11 cellular contexts compared by ENCODE assay signal in the genomic region with DNA sequence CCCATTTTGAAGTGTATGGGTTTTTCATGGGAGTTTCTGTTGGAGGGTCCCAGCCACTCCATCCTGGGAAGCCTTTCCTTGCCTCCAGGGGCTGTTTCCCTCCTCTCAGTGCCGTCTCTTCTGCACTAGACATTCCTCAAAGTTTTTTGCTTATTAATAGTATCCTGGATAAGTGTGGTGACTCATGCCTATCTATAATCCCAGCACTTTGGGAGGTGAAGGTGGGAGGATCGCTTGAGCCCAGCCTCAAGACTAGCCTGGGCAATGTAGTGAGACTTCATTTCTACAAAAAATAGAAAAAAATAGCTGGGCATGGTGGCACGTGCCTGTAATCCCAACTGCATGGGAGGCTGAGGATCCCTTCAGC. TPM values are rescaled to one million over a fixed set of nuclear protein-coding genes. Genes with fewer than 3 reads are reported as not detected.
A peak's percentile ranks its signal among the peaks of the same experiment; 100 is the strongest.
DNase-seq lines count a peak whose midpoint lies in the region; ATAC-seq and TF ChIP-seq lines count a peak whose summit lies in the region.
"Had no signal": no experiment of that assay in that cellular context is flagged by ENCODE, and none has a peak within 500 bp of the region (broad histone marks: within the 10 kb centered on the region; RNA-seq: fewer than 3 reads in every experiment).

No MANE protein-coding gene starts in this region.

- peaks cover 2% of the 10 kb centered on the region; the same call in 2 of the 3 replicates for H3K4me1 Mint-ChIP-seq in GM23338

- H3K9ac ChIP-seq in HCT116 (ENCODE audit: low read length) = peak overlapping the region; percentile 37
- peak overlapping the region in 1 of 3 donors; percentile 60 for H3K9ac ChIP-seq in skeletal muscle tissue (ENCODE audit: low read depth in 1 of 3, low read length in 3 of 3)

- no peaks in the 10 kb centered on the region for H3K79me2 ChIP-seq in HCT116 (ENCODE audit: insufficient read depth, low read length)
- H3K79me2 ChIP-seq in GM23338 (replicated peaks; ENCODE audit: insufficient read depth) = peaks cover 10% of the 10 kb centered on the region; the same call in 1 of the 2 replicates

- TF ChIP-seq RAD21 in HCT116 (IDR thresholded peaks at IDR 0.05; ENCODE audit: low read depth) = no peak

- TF ChIP-seq CTCF in HCT116 (IDR thresholded peaks at IDR 0.05 in 2 of 3, conservative IDR thresholded peaks at IDR 0.05 in 1 of 3; ENCODE audit: borderline replicate concordance in 1 of 3, insufficient read depth in 1 of 3, low read depth in 2 of 3, low read length in 2 of 3) = no peak
- TF ChIP-seq CTCF in GM23338 (conservative IDR thresholded peaks at IDR 0.05; ENCODE audit: low read depth in 2 of 2) = no peak

- no TSS peak for BruUV-seq in HCT116 (replicated peaks; lab: Mats Ljungman, UMichigan)

- peak overlapping the region; percentile 64 for H3K4me2 ChIP-seq in HCT116 (ENCODE audit: low read length)
- H3K4me2 ChIP-seq in GM23338 = no peak overlapping the region

- no peak overlapping the region for H3K27ac Mint-ChIP-seq in GM23338
- H3K27ac Mint-ChIP-seq: activated naive CD8-positive, alpha-beta T cell had no signal

- RAD21 ChIA-PET in HCT116 (lab: Charles Lee; ENCODE audit: low non-redundant PET in 1 of 2, low total read pairs in 2 of 2, uncharacterized antibody in 2 of 2, unreplicated experiment in 2 of 2) = interaction anchor here in 1 of 2 experiments (0.7 kb wide), 1 partner anchor 118 kb away, joined by 3 read pairs; no protein-coding TSS in a partner anchor

- H3K9me3 Mint-ChIP-seq in GM23338 = no peaks in the 10 kb centered on the region

- H3K9me2 ChIP-seq in HCT116 (ENCODE audit: insufficient read depth) (no peaks in the 10 kb centered on the region), GM23338 (ENCODE audit: insufficient read depth) (no peaks in the 10 kb centered on the region)

- CTCF ChIA-PET in HCT116 (lab: Charles Lee) = interaction anchor here (0.9 to 2.3 kb wide), 7 partner anchors 8 to 257 kb away, joined by 3 to 6 read pairs (median 4); no protein-coding TSS in a partner anchor

- no peaks in the 10 kb centered on the region for H3K36me3 Mint-ChIP-seq in GM23338 (ENCODE audit: low read depth)

- H3K4me3 Mint-ChIP-seq in GM23338 = no peak overlapping the region
- H3K4me3 Mint-ChIP-seq: activated naive CD8-positive, alpha-beta T cell had no signal

- H3K4me1 ChIP-seq in HCT116 (ENCODE audit: control insufficient read depth in 1 of 2, insufficient read depth in 2 of 2, low read length in 2 of 2) (peaks cover 28 to 38% of the 10 kb centered on the region in 2 experiments), skeletal muscle tissue (ENCODE audit: control insufficient read depth in 3 of 3, insufficient read depth in 3 of 3, low read length in 3 of 3) (peaks cover 21 to 45% (median 31%) of the 10 kb centered on the region in 3 donors), GM23338 (ENCODE audit: insufficient read depth) (no peaks in the 10 kb centered on the region)

- ATAC-seq in HCT116 (peak; percentile 86), left cardiac atrium (peak; percentile 83 to 88), HG03139 (IDR thresholded peaks at IDR 0.05; ENCODE audit: unreplicated experiment) (no peak), GM23338 (no peak)

- H4K20me1 ChIP-seq in HCT116 (ENCODE audit: insufficient read depth) (no peaks in the 10 kb centered on the region), GM23338 (replicated peaks; ENCODE audit: insufficient read depth) (peaks cover 7% of the 10 kb centered on the region)

- H3K4me3 ChIP-seq in HCT116 (replicated peaks in 1 of 2; ENCODE audit: low read depth in 1 of 2, low read length in 2 of 2) (peak overlapping the region in 1 of 2 experiments; percentile 21; a peak in 2 of 4 replicates), skeletal muscle tissue (ENCODE audit: low read length in 3 of 3) (peak overlapping the region in 1 of 3 donors; percentile 10), GM23338 (no peak overlapping the region)

- no peaks in the 10 kb centered on the region for H3F3A ChIP-seq in GM23338 (replicated peaks; ENCODE audit: low read depth)

- POLR2A ChIA-PET in HCT116 (lab: Charles Lee) = no interaction called here

- TF ChIP-seq POLR2A in HCT116 (IDR thresholded peaks at IDR 0.05; ENCODE audit: borderline replicate concordance, extremely low read depth, insufficient read depth, insufficient read length) = no peak

- H3K36me3 ChIP-seq in HCT116 (ENCODE audit: control insufficient read depth in 1 of 2, insufficient read depth in 2 of 2, low read length in 2 of 2) = no peaks in the 10 kb centered on the region
- no peaks in the 10 kb centered on the region for H3K36me3 ChIP-seq in skeletal muscle tissue (ENCODE audit: control insufficient read depth in 3 of 3, insufficient read depth in 3 of 3, low read length in 3 of 3)
- H3K36me3 ChIP-seq in GM23338 (ENCODE audit: insufficient read depth) = no peaks in the 10 kb centered on the region

- H2AFZ ChIP-seq in HCT116 (ENCODE audit: low read depth, low read length, poor library complexity, severe bottlenecking) = no peak overlapping the region
- no peak overlapping the region for H2AFZ ChIP-seq in GM23338

- intact Hi-C loops in HCT116 (cut with micrococcal nuclease) (no loop called here), left cardiac atrium (cut with DNase I) (no loop called here)

- no peaks in the 10 kb centered on the region for H3K27me3 ChIP-seq in HCT116 (ENCODE audit: insufficient read depth, low read length)
- no peaks in the 10 kb centered on the region for H3K27me3 ChIP-seq in skeletal muscle tissue (ENCODE audit: control insufficient read depth in 3 of 3, insufficient read depth in 3 of 3, low read length in 3 of 3)
- no peaks in the 10 kb centered on the region for H3K27me3 ChIP-seq in GM23338 (ENCODE audit: insufficient read depth)

- H3K9me3 ChIP-seq in HCT116 (ENCODE audit: control insufficient read depth in 1 of 2, insufficient read depth in 1 of 2, low read depth in 1 of 2, low read length in 2 of 2) (no peaks in the 10 kb centered on the region), skeletal muscle tissue (ENCODE audit: control insufficient read depth in 3 of 3, low read length in 3 of 3) (no peaks in the 10 kb centered on the region)

- DNase-seq in HCT116 (ENCODE audit: low read depth, low spot score) (peak; percentile 18), astrocyte of the hippocampus (ENCODE audit: low read depth, low spot score) (peak; percentile 40), left cardiac atrium (no peak), NCI-H345 treated with DMSO at 0.1 percent for 48 hours (lab: John Stamatoyannopoulos, UW; ENCODE audit: unreplicated experiment) (no peak), GM23338 (ENCODE audit: low spot score) (no peak), NCI-H446 (lab: John Stamatoyannopoulos, UW) (no peak)
- DNase-seq: NCI-H1436; stimulated activated CD4-positive, alpha-beta T cell treated with anti-CD3 and anti-CD28 coated beads, Interleukin-2, amount 100 ng/mL, for 48 hours had no signal

- peaks cover 1% of the 10 kb centered on the region for H3K27me3 Mint-ChIP-seq in GM23338 (ENCODE audit: insufficient read depth, low read depth, poor library complexity)

- H3K27ac ChIP-seq in HCT116 (ENCODE audit: low read depth, low read length) (peak overlapping the region; percentile 68; the same call in 1 of the 2 replicates), skeletal muscle tissue (ENCODE audit: low read depth, low read length) (peak overlapping the region; percentile 76), GM23338 (ENCODE audit: low read depth) (no peak overlapping the region)

TF ChIP-seq in HCT116, 20 proteins besides CTCF, POLR2A, EP300 and RAD21 (continues in another document):
- TF ChIP-seq ZNF274 (IDR thresholded peaks at IDR 0.05; ENCODE audit: low read depth, low read length) (no peak), FOSL1 (IDR thresholded peaks at IDR 0.05; ENCODE audit: low read depth) (peak; percentile 60), SP1 (IDR thresholded peaks at IDR 0.05; ENCODE audit: low read depth) (peak; percentile 44; the same call in 1 of the 2 replicates), CEBPB (IDR thresholded peaks at IDR 0.05; ENCODE audit: low read depth) (0 out of 2 replicates have a peak, but pooled peaks have one; percentile 15), CBX3 (IDR thresholded peaks at IDR 0.05; ENCODE audit: low read depth) (peak; percentile 39; the same call in 1 of the 2 replicates)
- TF ChIP-seq, protein P1, sequence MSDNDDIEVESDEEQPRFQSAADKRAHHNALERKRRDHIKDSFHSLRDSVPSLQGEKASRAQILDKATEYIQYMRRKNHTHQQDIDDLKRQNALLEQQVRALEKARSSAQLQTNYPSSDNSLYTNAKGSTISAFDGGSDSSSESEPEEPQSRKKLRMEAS (IDR thresholded peaks at IDR 0.05) = 0 out of 2 replicates have a peak, but pooled peaks have one; percentile 31

TF ChIP-seq in GM23338, 12 proteins besides CTCF, POLR2A, EP300 and RAD21 (continues in another document):
- no peak for TF ChIP-seq POLR2AphosphoS5 (IDR thresholded peaks at IDR 0.05; ENCODE audit: low read depth)
- TF ChIP-seq NANOG (IDR thresholded peaks at IDR 0.05; ENCODE audit: borderline replicate concordance) = no peak
- TF ChIP-seq, protein P2, sequence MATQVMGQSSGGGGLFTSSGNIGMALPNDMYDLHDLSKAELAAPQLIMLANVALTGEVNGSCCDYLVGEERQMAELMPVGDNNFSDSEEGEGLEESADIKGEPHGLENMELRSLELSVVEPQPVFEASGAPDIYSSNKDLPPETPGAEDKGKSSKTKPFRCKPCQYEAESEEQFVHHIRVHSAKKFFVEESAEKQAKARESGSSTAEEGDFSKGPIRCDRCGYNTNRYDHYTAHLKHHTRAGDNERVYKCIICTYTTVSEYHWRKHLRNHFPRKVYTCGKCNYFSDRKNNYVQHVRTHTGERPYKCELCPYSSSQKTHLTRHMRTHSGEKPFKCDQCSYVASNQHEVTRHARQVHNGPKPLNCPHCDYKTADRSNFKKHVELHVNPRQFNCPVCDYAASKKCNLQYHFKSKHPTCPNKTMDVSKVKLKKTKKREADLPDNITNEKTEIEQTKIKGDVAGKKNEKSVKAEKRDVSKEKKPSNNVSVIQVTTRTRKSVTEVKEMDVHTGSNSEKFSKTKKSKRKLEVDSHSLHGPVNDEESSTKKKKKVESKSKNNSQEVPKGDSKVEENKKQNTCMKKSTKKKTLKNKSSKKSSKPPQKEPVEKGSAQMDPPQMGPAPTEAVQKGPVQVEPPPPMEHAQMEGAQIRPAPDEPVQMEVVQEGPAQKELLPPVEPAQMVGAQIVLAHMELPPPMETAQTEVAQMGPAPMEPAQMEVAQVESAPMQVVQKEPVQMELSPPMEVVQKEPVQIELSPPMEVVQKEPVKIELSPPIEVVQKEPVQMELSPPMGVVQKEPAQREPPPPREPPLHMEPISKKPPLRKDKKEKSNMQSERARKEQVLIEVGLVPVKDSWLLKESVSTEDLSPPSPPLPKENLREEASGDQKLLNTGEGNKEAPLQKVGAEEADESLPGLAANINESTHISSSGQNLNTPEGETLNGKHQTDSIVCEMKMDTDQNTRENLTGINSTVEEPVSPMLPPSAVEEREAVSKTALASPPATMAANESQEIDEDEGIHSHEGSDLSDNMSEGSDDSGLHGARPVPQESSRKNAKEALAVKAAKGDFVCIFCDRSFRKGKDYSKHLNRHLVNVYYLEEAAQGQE (IDR thresholded peaks at IDR 0.05; ENCODE audit: unreplicated experiment) = no peak

RNA-seq across cellular contexts. Expression of a gene that starts 43.1 kb away (rescaled TPM):
- total RNA-seq in HCT116 (2021; ENCODE audit: unreplicated experiment) (7.6 TPM), left cardiac atrium (10 to 100 TPM; 12.5 TPM), skeletal muscle tissue (9.4 TPM)
- polyA plus RNA-seq in HCT116 (2012) = 4.2 and 7.3 TPM in 2 replicates
- total RNA-seq in GM23338 (2014; rRNA removed; shearing (Covaris generic)) = 35.9 and 57.1 TPM in 2 replicates
- 16.5 and 18.2 TPM in 2 replicates for polyA plus RNA-seq in GM23338 (2016; fragmentation: Nextera tagmentation; extraction: Ambion mirVana)

Comparison
In these comparisons a context has a peak if more than half of its experiments do, and no peak if none do; other contexts are left out.
1. ATAC-seq: peak in HCT116 (single experiment) and left cardiac atrium (2 of 2); none in HG03139 (single experiment) and GM23338 (single experiment).
2. DNase-seq: peak in HCT116 (single experiment) and astrocyte of the hippocampus (single experiment); none in left cardiac atrium (single experiment), NCI-H345 treated with DMSO at 0.1 percent for 48 hours (single experiment), GM23338 (single experiment) and NCI-H446 (0 of 2).